Comparison of ENCODE assay signal across 1 cellular context in genomic region chr1:3654549-3655281, GRCh38.
TF ChIP-seq lines count a peak whose summit lies in the region.

No MANE protein-coding gene starts in this region.

TF ChIP-seq in HEK293, 187 proteins besides CTCF, POLR2A, EP300 and RAD21 (continued from another document):
- TF ChIP-seq, protein P1, sequence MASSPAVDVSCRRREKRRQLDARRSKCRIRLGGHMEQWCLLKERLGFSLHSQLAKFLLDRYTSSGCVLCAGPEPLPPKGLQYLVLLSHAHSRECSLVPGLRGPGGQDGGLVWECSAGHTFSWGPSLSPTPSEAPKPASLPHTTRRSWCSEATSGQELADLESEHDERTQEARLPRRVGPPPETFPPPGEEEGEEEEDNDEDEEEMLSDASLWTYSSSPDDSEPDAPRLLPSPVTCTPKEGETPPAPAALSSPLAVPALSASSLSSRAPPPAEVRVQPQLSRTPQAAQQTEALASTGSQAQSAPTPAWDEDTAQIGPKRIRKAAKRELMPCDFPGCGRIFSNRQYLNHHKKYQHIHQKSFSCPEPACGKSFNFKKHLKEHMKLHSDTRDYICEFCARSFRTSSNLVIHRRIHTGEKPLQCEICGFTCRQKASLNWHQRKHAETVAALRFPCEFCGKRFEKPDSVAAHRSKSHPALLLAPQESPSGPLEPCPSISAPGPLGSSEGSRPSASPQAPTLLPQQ (tag by site-specific recombination; IDR thresholded peaks at IDR 0.05): no peak
- TF ChIP-seq ZBTB21 (tag by site-specific recombination; IDR thresholded peaks at IDR 0.05) (no peak), GLI2 (tag by site-specific recombination; IDR thresholded peaks at IDR 0.05; ENCODE audit: borderline replicate concordance, low read depth) (no peak), ZFHX2 (tag by site-specific recombination; conservative IDR thresholded peaks at IDR 0.05) (0 out of 2 replicates have a peak, but pooled peaks have one; percentile 13), EGR2 (tag by site-specific recombination; IDR thresholded peaks at IDR 0.05; ENCODE audit: low read depth) (peak; percentile 11; the same call in 1 of the 2 replicates)
TF ChIP-seq in HEK293: peak in this region for 3.
